ENCODE assay signal across 2 cellular contexts in genomic region chr3:58482917-58483636, GRCh38.
TF ChIP-seq lines count a peak whose summit lies in the region.

No MANE protein-coding gene starts in this region.

TF ChIP-seq in SK-N-SH, 30 proteins besides CTCF, POLR2A, EP300 and RAD21 (continued from another document):
- TF ChIP-seq CHD2 (IDR thresholded peaks at IDR 0.05; ENCODE audit: low read length, partially characterized antibody) = no peak
- no peak for TF ChIP-seq ELF1 (IDR thresholded peaks at IDR 0.05)
- TF ChIP-seq PBX3 (IDR thresholded peaks at IDR 0.05) = no peak
- no peak for TF ChIP-seq GATA2 (CRISPR knock-in tag; IDR thresholded peaks at IDR 0.05)
TF ChIP-seq in SK-N-SH: peak in this region for 0.

TF ChIP-seq in SK-N-SH treated with all-trans-retinoic acid at 6 μM for 48 hours, 23 proteins besides CTCF, POLR2A, EP300 and RAD21 (continued from another document):
- TF ChIP-seq TSHZ2 (CRISPR knock-in tag; IDR thresholded peaks at IDR 0.05) (no peak), CREB5 (CRISPR knock-in tag; IDR thresholded peaks at IDR 0.05; ENCODE audit: low read depth) (no peak), ZFP3 (CRISPR knock-in tag; IDR thresholded peaks at IDR 0.05) (no peak)
TF ChIP-seq in SK-N-SH treated with all-trans-retinoic acid at 6 μM for 48 hours: peak in this region for 0.
